In genomic region chr1:16215882-16216753, GRCh38 we compare ENCODE assay signal across 8 cellular contexts. TPM values are rescaled to one million over a fixed set of nuclear protein-coding genes. Genes with fewer than 3 reads are reported as not detected.
A peak's percentile ranks its signal among the peaks of the same experiment; 100 is the strongest.
DNase-seq lines count a peak whose midpoint lies in the region; ATAC-seq and TF ChIP-seq lines count a peak whose summit lies in the region.

No MANE protein-coding gene starts in this region.

- WGBS in urinary bladder = 12% methylated on average over 33 of the region's 33 CpGs

- no peak for TF ChIP-seq CTCF in Caco-2 (IDR thresholded peaks at IDR 0.05; ENCODE audit: insufficient read depth in 1 of 2, low read depth in 1 of 2, low read length in 1 of 2, severe bottlenecking in 1 of 2, unreplicated experiment in 1 of 2)

- H3K9me3 ChIP-seq in Caco-2 (no peaks in the 10 kb centered on the region), HUES6 (ENCODE audit: control insufficient read depth, insufficient read depth, low read depth, low read length) (no peaks in the 10 kb centered on the region), SJCRH30 (replicated peaks) (no peaks in the 10 kb centered on the region), adipocyte (ENCODE audit: control insufficient read depth, low read length) (no peaks in the 10 kb centered on the region)

- H3K36me3 ChIP-seq in Caco-2 (ENCODE audit: control insufficient read depth, insufficient read depth, low read length) (no peaks in the 10 kb centered on the region), HUES6 (ENCODE audit: control insufficient read depth, insufficient read depth, low read length) (no peaks in the 10 kb centered on the region), SJCRH30 (no peaks in the 10 kb centered on the region), adipocyte (ENCODE audit: control insufficient read depth, insufficient read depth, low read length, severe bottlenecking) (no peaks in the 10 kb centered on the region), urinary bladder (ENCODE audit: insufficient read depth) (no peaks in the 10 kb centered on the region)

- H3K4me3 ChIP-seq in Caco-2 (ENCODE audit: low read depth, low read length) (peak overlapping the region; percentile 51), HUES6 (ENCODE audit: low read depth, low read length) (peak overlapping the region; percentile 68), SJCRH30 (no peak overlapping the region), adipocyte (ENCODE audit: low read length) (peak overlapping the region; percentile 79), urinary bladder (ENCODE audit: low read depth, low read length) (peak overlapping the region; percentile 9)

- no peak overlapping the region for H3K27ac Mint-ChIP-seq in Caco-2 (ENCODE audit: unreplicated experiment)

- H3K9ac ChIP-seq in HUES6 (ENCODE audit: low read length) (no peak overlapping the region), adipocyte (ENCODE audit: low read length) (peak overlapping the region; percentile 42)

- H3K9me3 Mint-ChIP-seq in Caco-2 (ENCODE audit: unreplicated experiment) = peaks cover 5% of the 10 kb centered on the region

- ATAC-seq in Right ventricle myocardium inferior (peak; percentile 41), GM21447 (IDR thresholded peaks at IDR 0.05; ENCODE audit: unreplicated experiment) (no peak)

- peaks cover 1% of the 10 kb centered on the region for H3K27me3 Mint-ChIP-seq in Caco-2 (ENCODE audit: insufficient read depth, unreplicated experiment)

- POLR2A ChIA-PET in Caco-2 (lab: Charles Lee) = interaction anchor here (0.6 to 2.2 kb wide), 2 partner anchors 10 to 424 kb away, joined by 3 to 28 read pairs; no protein-coding TSS in a partner anchor

- intact Hi-C loops in Caco-2 (cut with micrococcal nuclease; ENCODE audit: unreplicated experiment) (no loop called here), Right ventricle myocardium inferior (cut with DNase I) (loop anchor here (2.0 kb wide), 1 partner anchor 21 kb away; the partner anchor contains the start of gene CPLANE2)

- peaks cover 6% of the 10 kb centered on the region for H3K36me3 Mint-ChIP-seq in Caco-2 (ENCODE audit: insufficient read depth, unreplicated experiment)

- peak; percentile 71 to 87 for DNase-seq in Caco-2
- DNase-seq in SJCRH30 = peak; percentile 80 to 82
- peak; percentile 87 for DNase-seq in adipocyte (ENCODE audit: low read depth)
- peak; percentile 89 for DNase-seq in Right ventricle myocardium inferior (ENCODE audit: missing footprints)
- peak; percentile 19 for DNase-seq in occipital lobe (lab: John Stamatoyannopoulos, UW)

- H3K4me1 Mint-ChIP-seq in Caco-2 (ENCODE audit: low read depth, unreplicated experiment) = peaks cover 7% of the 10 kb centered on the region

- H3K4me1 ChIP-seq in Caco-2 (peaks cover 12% of the 10 kb centered on the region), HUES6 (ENCODE audit: control insufficient read depth, insufficient read depth, low read length) (peaks cover 34% of the 10 kb centered on the region), SJCRH30 (peaks cover 2% of the 10 kb centered on the region; the same call in 1 of the 2 replicates), adipocyte (ENCODE audit: control insufficient read depth, insufficient read depth, low read length) (peaks cover 12% of the 10 kb centered on the region), urinary bladder (ENCODE audit: insufficient read depth) (no peaks in the 10 kb centered on the region)

- CTCF ChIA-PET in Caco-2 (lab: Charles Lee) = interaction anchor here (1.6 to 2.7 kb wide), 3 partner anchors 10 to 143 kb away, joined by 6 to 11 read pairs (median 6); partner anchors contain the start of gene FAM131C

- BruUV-seq in Caco-2 (replicated peaks; lab: Mats Ljungman, UMichigan) = no TSS peak

- H3K27ac ChIP-seq in HUES6 (ENCODE audit: low read depth, low read length) (no peak overlapping the region), SJCRH30 (no peak overlapping the region), urinary bladder (ENCODE audit: low read depth) (no peak overlapping the region)

- H3K27me3 ChIP-seq in Caco-2 (replicated peaks; ENCODE audit: control insufficient read depth, insufficient read depth, low read length) (no peaks in the 10 kb centered on the region), HUES6 (ENCODE audit: control insufficient read depth, insufficient read depth, low read length) (peaks cover 35% of the 10 kb centered on the region), SJCRH30 (no peaks in the 10 kb centered on the region; the same call in 1 of the 2 replicates), adipocyte (replicated peaks; ENCODE audit: control insufficient read depth, insufficient read depth, low read length) (peaks cover 6% of the 10 kb centered on the region)

- peak overlapping the region; percentile 79 for H3K4me3 Mint-ChIP-seq in Caco-2 (ENCODE audit: unreplicated experiment)

RNA-seq across cellular contexts. Expression of gene ARHGEF19, which starts 3.7 kb away (rescaled TPM):
- total RNA-seq in Caco-2 (2022) (7.7 and 8.0 TPM in 2 replicates), Right ventricle myocardium inferior (2.8 TPM), occipital lobe (0.16 TPM), urinary bladder (6.9 TPM)
- 7.9 and 9.9 TPM in 2 replicates for total RNA-seq in SJCRH30 (2014; rRNA removed; shearing (Covaris generic))
- polyA plus RNA-seq in urinary bladder = 15.2 TPM

RNA-seq across cellular contexts. Expression of gene CPLANE2, which starts 20.9 kb away (rescaled TPM):
- 2.1 and 4.2 TPM in 2 replicates for total RNA-seq in Caco-2 (2022)
- 1.3 and 1.9 TPM in 2 replicates for total RNA-seq in SJCRH30 (2014; rRNA removed; shearing (Covaris generic))
- 11.8 TPM for total RNA-seq in Right ventricle myocardium inferior
- total RNA-seq in occipital lobe = 19.0 TPM
- 3.2 TPM for total RNA-seq in urinary bladder
- 8.5 TPM for polyA plus RNA-seq in urinary bladder

Comparison
In these comparisons a context has a peak if more than half of its experiments do, and no peak if none do; other contexts are left out.
1. DNase-seq: peak in every context shown above with its lines; median percentile 89 in Right ventricle myocardium inferior; 87 in adipocyte; 81 in SJCRH30; 79 in Caco-2; 19 in occipital lobe.